ENCODE assay signal across 1 cellular context in genomic region chr9:96256800-96257199, GRCh38.
TF ChIP-seq lines count a peak whose summit lies in the region.

No MANE protein-coding gene starts in this region.

TF ChIP-seq in K562, 482 proteins besides CTCF, POLR2A, EP300 and RAD21 (continued from another document and continues in another):
- TF ChIP-seq THAP12 (CRISPR knock-in tag; IDR thresholded peaks at IDR 0.05) = no peak
- peak in 1 of 2 experiments; percentile 49; a peak in 1 of 4 replicates for TF ChIP-seq HDAC1 (IDR thresholded peaks at IDR 0.05)
- no peak for TF ChIP-seq ZNF655 (CRISPR knock-in tag; IDR thresholded peaks at IDR 0.05)
- peak in 1 of 2 experiments; percentile 37; a peak in 1 of 4 replicates for TF ChIP-seq NRF1 (conservative IDR thresholded peaks at IDR 0.05 in 1 of 2, IDR thresholded peaks at IDR 0.05 in 1 of 2)
- TF ChIP-seq ZBTB2 (IDR thresholded peaks at IDR 0.05) = peak; percentile 61; the same call in 1 of the 2 replicates
- TF ChIP-seq POLR2G (IDR thresholded peaks at IDR 0.05; ENCODE audit: low read depth, low read length) = no peak
- TF ChIP-seq ZNF699 (CRISPR knock-in tag; IDR thresholded peaks at IDR 0.05; ENCODE audit: insufficient replicate concordance) = no peak
- TF ChIP-seq SMARCE1 (IDR thresholded peaks at IDR 0.05) = peak; percentile 97
- no peak for TF ChIP-seq ZNF3 (CRISPR knock-in tag; IDR thresholded peaks at IDR 0.05)
- TF ChIP-seq CBFA2T3 (IDR thresholded peaks at IDR 0.05) = peak; percentile 63
- TF ChIP-seq ZNF407 (IDR thresholded peaks at IDR 0.05; ENCODE audit: low read depth) = no peak
- 0 out of 4 replicates have a peak, but pooled peaks of 1 of the 2 experiments have one; percentile 32 for TF ChIP-seq MAZ (CRISPR knock-in tag; conservative IDR thresholded peaks at IDR 0.05 in 1 of 2, IDR thresholded peaks at IDR 0.05 in 1 of 2)
- no peak for TF ChIP-seq BDP1 (IDR thresholded peaks at IDR 0.05; ENCODE audit: insufficient read depth, insufficient read length)
- TF ChIP-seq RREB1 (CRISPR knock-in tag; IDR thresholded peaks at IDR 0.05) = no peak
- peak; percentile 50; the same call in 1 of the 2 replicates for TF ChIP-seq SUPT5H (IDR thresholded peaks at IDR 0.05)
- TF ChIP-seq DPF2 (IDR thresholded peaks at IDR 0.05) = peak; percentile 97
- TF ChIP-seq TEAD2 (tag; IDR thresholded peaks at IDR 0.05) = no peak
- peak; percentile 99 for TF ChIP-seq ETV1 (tag; conservative IDR thresholded peaks at IDR 0.05; ENCODE audit: low read depth)
- 0 out of 2 replicates have a peak, but pooled peaks have one; percentile 27 for TF ChIP-seq ELF1 (tag; IDR thresholded peaks at IDR 0.05)
- TF ChIP-seq E2F5 (CRISPR knock-in tag; IDR thresholded peaks at IDR 0.05) = no peak
- TF ChIP-seq TEAD1 (CRISPR knock-in tag; IDR thresholded peaks at IDR 0.05) = no peak; a peak in 1 of 4 replicates
- no peak for TF ChIP-seq MCM2 (IDR thresholded peaks at IDR 0.05; ENCODE audit: low read depth)
- peak; percentile 96 for TF ChIP-seq SMARCA4 (IDR thresholded peaks at IDR 0.05)
- TF ChIP-seq ZNF445 (CRISPR knock-in tag; IDR thresholded peaks at IDR 0.05; ENCODE audit: low read depth) = no peak
- no peak for TF ChIP-seq BRD4 (IDR thresholded peaks at IDR 0.05)
